Comparison of ENCODE assay signal across 29 cellular contexts in genomic region chr6:35713426-35713825, GRCh38. TPM values are rescaled to one million over a fixed set of nuclear protein-coding genes. Genes with fewer than 3 reads are reported as not detected.
A peak's percentile ranks its signal among the peaks of the same experiment; 100 is the strongest.
DNase-seq lines count a peak whose midpoint lies in the region; ATAC-seq and TF ChIP-seq lines count a peak whose summit lies in the region.
"Had no signal": no experiment of that assay in that cellular context is flagged by ENCODE, and none has a peak within 500 bp of the region (broad histone marks: within the 10 kb centered on the region; RNA-seq: fewer than 3 reads in every experiment).

No MANE protein-coding gene starts in this region.

- H3K27ac ChIP-seq in KOPT-K1 (ENCODE audit: low read depth, low read length, poor library complexity, severe bottlenecking): peak overlapping the region; percentile 42
- no peak overlapping the region for H3K27ac ChIP-seq in suprapubic skin
- H3K27ac ChIP-seq: A549, brain microvascular endothelial cell, gastroesophageal sphincter, ovary had no signal

- peaks cover 13% of the 10 kb centered on the region for H3K4me1 ChIP-seq in suprapubic skin
- H3K4me1 ChIP-seq: A549 had no signal

- no peak for ATAC-seq in activated CD8-positive, alpha-beta T cell treated with anti-CD3 and anti-CD28 coated beads for 36 hours
- ATAC-seq in activated CD8-positive, alpha-beta T cell treated with anti-CD3 and anti-CD28 coated beads, Interleukin-2, amount 10 ng/mL, durations not matched to agents 7 days and 5 days: no peak
- no peak for ATAC-seq in HG03280 (IDR thresholded peaks at IDR 0.05; ENCODE audit: unreplicated experiment)
- ATAC-seq: A549; gastroesophageal sphincter; HCT116; left cardiac atrium; stimulated activated naive B cell treated with anti-CD40 and anti-IgM and Interleukin-4, amounts not matched to agents 10 μg/mL and 1 μg/mL and 100 μg/mL, for 72 hours had no signal

- 70% methylated on average over 3 of the region's 3 CpGs for WGBS in suprapubic skin

- H3K27me3 Mint-ChIP-seq in activated CD8-positive, alpha-beta T cell treated with anti-CD3 and anti-CD28 coated beads for 36 hours: no peaks in the 10 kb centered on the region
- no peaks in the 10 kb centered on the region for H3K27me3 Mint-ChIP-seq in activated CD8-positive, alpha-beta T cell treated with anti-CD3 and anti-CD28 coated beads, Interleukin-2, amount 10 ng/mL, durations not matched to agents 7 days and 5 days (ENCODE audit: low read depth)
- H3K27me3 Mint-ChIP-seq in dendritic cell treated with granulocyte-macrophage colony-stimulating factor and Interleukin-4, amounts not matched to agents 40 ng/mL and 50 ng/mL, for 4 days: peaks cover 19% of the 10 kb centered on the region
- H3K27me3 Mint-ChIP-seq: activated CD4-positive, alpha-beta T cell treated with anti-CD3 and anti-CD28 coated beads, Interleukin-2, amount 10 ng/mL, durations not matched to agents 7 days and 5 days; CD4-positive, alpha-beta memory T cell; stimulated activated naive B cell treated with anti-CD40 and anti-IgM and Interleukin-4, amounts not matched to agents 10 μg/mL and 1 μg/mL and 100 μg/mL, for 72 hours had no signal

- TF ChIP-seq POLR2A in suprapubic skin (IDR thresholded peaks at IDR 0.05): no peak

- TF ChIP-seq EP300 in suprapubic skin (IDR thresholded peaks at IDR 0.05): no peak

- peaks cover 45% of the 10 kb centered on the region for H3K4me1 Mint-ChIP-seq in activated CD8-positive, alpha-beta T cell treated with anti-CD3 and anti-CD28 coated beads for 36 hours (ENCODE audit: low read depth)
- H3K4me1 Mint-ChIP-seq in activated CD8-positive, alpha-beta T cell treated with anti-CD3 and anti-CD28 coated beads, Interleukin-2, amount 10 ng/mL, durations not matched to agents 7 days and 5 days (ENCODE audit: low read depth): peaks cover 46% of the 10 kb centered on the region
- H3K4me1 Mint-ChIP-seq in dendritic cell treated with granulocyte-macrophage colony-stimulating factor and Interleukin-4, amounts not matched to agents 40 ng/mL and 50 ng/mL, for 4 days (ENCODE audit: low read depth): peaks cover 59% of the 10 kb centered on the region

- no peaks in the 10 kb centered on the region for H3K27me3 ChIP-seq in suprapubic skin
- H3K27me3 ChIP-seq: brain microvascular endothelial cell, gastroesophageal sphincter, ovary had no signal

- no peaks in the 10 kb centered on the region for H3K36me3 ChIP-seq in KOPT-K1 (ENCODE audit: insufficient read depth, low read length)
- H3K36me3 ChIP-seq in suprapubic skin: no peaks in the 10 kb centered on the region
- H3K36me3 ChIP-seq: brain microvascular endothelial cell, gastroesophageal sphincter, ovary had no signal

- intact Hi-C loops in activated CD8-positive, alpha-beta T cell treated with anti-CD3 and anti-CD28 coated beads for 36 hours (cut with micrococcal nuclease): no loop called here
- intact Hi-C loops in dendritic cell treated with granulocyte-macrophage colony-stimulating factor and Interleukin-4, amounts not matched to agents 40 ng/mL and 50 ng/mL, for 4 days (cut with micrococcal nuclease): no loop called here

- no peak overlapping the region for H3K4me3 ChIP-seq in suprapubic skin
- H3K4me3 ChIP-seq: A549, gastroesophageal sphincter, ovary had no signal

- POLR2A ChIA-PET in activated CD8-positive, alpha-beta T cell treated with anti-CD3 and anti-CD28 coated beads for 36 hours (lab: Charles Lee): interaction anchor here (0.6 to 11.0 kb wide), 2 partner anchors 9 to 15 kb away, joined by 4 to 95 read pairs; no protein-coding TSS in a partner anchor
- POLR2A ChIA-PET in activated CD8-positive, alpha-beta T cell treated with anti-CD3 and anti-CD28 coated beads, Interleukin-2, amount 10 ng/mL, durations not matched to agents 7 days and 5 days (lab: Charles Lee): interaction anchor here (0.7 to 0.8 kb wide), 2 partner anchors 12 to 19 kb away, joined by 3 read pairs; no protein-coding TSS in a partner anchor

- H3K9me3 ChIP-seq in KOPT-K1 (ENCODE audit: insufficient read depth, low read length, poor library complexity, severe bottlenecking) (no peaks in the 10 kb centered on the region), suprapubic skin (no peaks in the 10 kb centered on the region)
- H3K9me3 ChIP-seq: A549, gastroesophageal sphincter, ovary had no signal

- no peak overlapping the region for H3K4me3 Mint-ChIP-seq in activated CD8-positive, alpha-beta T cell treated with anti-CD3 and anti-CD28 coated beads for 36 hours
- no peak overlapping the region for H3K4me3 Mint-ChIP-seq in activated CD8-positive, alpha-beta T cell treated with anti-CD3 and anti-CD28 coated beads, Interleukin-2, amount 10 ng/mL, durations not matched to agents 7 days and 5 days
- H3K4me3 Mint-ChIP-seq in dendritic cell treated with granulocyte-macrophage colony-stimulating factor and Interleukin-4, amounts not matched to agents 40 ng/mL and 50 ng/mL, for 4 days: no peak overlapping the region
- H3K4me3 Mint-ChIP-seq: activated CD4-positive, alpha-beta T cell treated with anti-CD3 and anti-CD28 coated beads, Interleukin-2, amount 10 ng/mL, durations not matched to agents 7 days and 5 days; activated T-helper 1 cell treated with anti-CD3 and anti-CD28 coated beads, Interleukin-12 subunit alpha, Interleukin-12 subunit beta, Interleukin-2, Interleukin-4 antibody, amounts not matched to agents 30 ng/mL and 10 ng/mL and 1 ng/mL, durations not matched to agents 14 hours and 24 hours and 36 hours; stimulated activated naive B cell treated with anti-CD40 and anti-IgM and Interleukin-4, amounts not matched to agents 10 μg/mL and 1 μg/mL and 100 μg/mL, for 72 hours had no signal

- CTCF ChIA-PET in activated CD8-positive, alpha-beta T cell treated with anti-CD3 and anti-CD28 coated beads for 36 hours (lab: Charles Lee): interaction anchor here (0.6 to 1.6 kb wide), 5 partner anchors 12 to 191 kb away, joined by 3 to 4 read pairs (median 4); partner anchors contain the start of gene ARMC12
- CTCF ChIA-PET in activated CD8-positive, alpha-beta T cell treated with anti-CD3 and anti-CD28 coated beads, Interleukin-2, amount 10 ng/mL, durations not matched to agents 7 days and 5 days (lab: Charles Lee): interaction anchor here (0.9 to 1.9 kb wide), 4 partner anchors 14 to 35 kb away, joined by 3 to 7 read pairs (median 3); partner anchors contain the start of gene ARMC12

- no peak for DNase-seq in activated CD8-positive, alpha-beta T cell treated with anti-CD3 and anti-CD28 coated beads for 36 hours
- no peak for DNase-seq in activated CD8-positive, alpha-beta T cell treated with anti-CD3 and anti-CD28 coated beads, Interleukin-2, amount 10 ng/mL, durations not matched to agents 7 days and 5 days
- DNase-seq in suprapubic skin (ENCODE audit: low spot score in 2 of 2): peak; percentile 22 to 23
- DNase-seq in NCI-H526 treated with DMSO at 0.1 percent for 48 hours (lab: John Stamatoyannopoulos, UW): no peak
- DNase-seq in SKM-1 treated with dmso at 0.1 percent for 144 hours (lab: John Stamatoyannopoulos, UW; ENCODE audit: unreplicated experiment): no peak
- DNase-seq: activated CD4-positive, alpha-beta T cell treated with anti-CD3 and anti-CD28 coated beads, Interleukin-2, amount 10 ng/mL, durations not matched to agents 7 days and 5 days; activated naive CD4-positive, alpha-beta T cell treated with anti-CD3 and anti-CD28 coated beads, Interleukin-2, amount 50 U/mL, for 16 hours; AML-193; amygdala; brain microvascular endothelial cell; CD4-positive, alpha-beta memory T cell; hippocampal formation; left cardiac atrium; mammary epithelial cell; NCI-H146; NCI-H748 treated with DMSO at 0.1 percent for 48 hours; stimulated activated naive B cell treated with anti-CD40 and anti-IgM and Interleukin-4, amounts not matched to agents 10 μg/mL and 1 μg/mL and 100 μg/mL, for 72 hours; substantia nigra; SW 1271; T-helper 9 cell had no signal

- peak overlapping the region; percentile 27 for H3K27ac Mint-ChIP-seq in activated CD8-positive, alpha-beta T cell treated with anti-CD3 and anti-CD28 coated beads for 36 hours
- H3K27ac Mint-ChIP-seq in activated CD8-positive, alpha-beta T cell treated with anti-CD3 and anti-CD28 coated beads, Interleukin-2, amount 10 ng/mL, durations not matched to agents 7 days and 5 days: no peak overlapping the region
- H3K27ac Mint-ChIP-seq in dendritic cell treated with granulocyte-macrophage colony-stimulating factor and Interleukin-4, amounts not matched to agents 40 ng/mL and 50 ng/mL, for 4 days: peak overlapping the region; percentile 39
- H3K27ac Mint-ChIP-seq: activated CD4-positive, alpha-beta T cell treated with anti-CD3 and anti-CD28 coated beads, Interleukin-2, amount 10 ng/mL, durations not matched to agents 7 days and 5 days; activated T-helper 1 cell treated with anti-CD3 and anti-CD28 coated beads, Interleukin-12 subunit alpha, Interleukin-12 subunit beta, Interleukin-2, Interleukin-4 antibody, amounts not matched to agents 30 ng/mL and 10 ng/mL and 1 ng/mL, durations not matched to agents 14 hours and 24 hours and 36 hours; stimulated activated naive B cell treated with anti-CD40 and anti-IgM and Interleukin-4, amounts not matched to agents 10 μg/mL and 1 μg/mL and 100 μg/mL, for 72 hours had no signal

- peaks cover 3% of the 10 kb centered on the region for H3K36me3 Mint-ChIP-seq in activated CD8-positive, alpha-beta T cell treated with anti-CD3 and anti-CD28 coated beads for 36 hours (ENCODE audit: low read depth)
- no peaks in the 10 kb centered on the region for H3K36me3 Mint-ChIP-seq in activated CD8-positive, alpha-beta T cell treated with anti-CD3 and anti-CD28 coated beads, Interleukin-2, amount 10 ng/mL, durations not matched to agents 7 days and 5 days (ENCODE audit: low read depth)
- H3K36me3 Mint-ChIP-seq in dendritic cell treated with granulocyte-macrophage colony-stimulating factor and Interleukin-4, amounts not matched to agents 40 ng/mL and 50 ng/mL, for 4 days (ENCODE audit: low read depth): no peaks in the 10 kb centered on the region
- H3K36me3 Mint-ChIP-seq: CD4-positive, alpha-beta memory T cell; stimulated activated naive B cell treated with anti-CD40 and anti-IgM and Interleukin-4, amounts not matched to agents 10 μg/mL and 1 μg/mL and 100 μg/mL, for 72 hours had no signal

- peaks cover 5% of the 10 kb centered on the region for H3K9me3 Mint-ChIP-seq in activated CD8-positive, alpha-beta T cell treated with anti-CD3 and anti-CD28 coated beads for 36 hours
- H3K9me3 Mint-ChIP-seq in activated CD8-positive, alpha-beta T cell treated with anti-CD3 and anti-CD28 coated beads, Interleukin-2, amount 10 ng/mL, durations not matched to agents 7 days and 5 days (ENCODE audit: insufficient read depth): no peaks in the 10 kb centered on the region
- no peaks in the 10 kb centered on the region for H3K9me3 Mint-ChIP-seq in dendritic cell treated with granulocyte-macrophage colony-stimulating factor and Interleukin-4, amounts not matched to agents 40 ng/mL and 50 ng/mL, for 4 days

- no peak for TF ChIP-seq CTCF in activated CD8-positive, alpha-beta T cell treated with anti-CD3 and anti-CD28 coated beads for 36 hours (IDR thresholded peaks at IDR 0.05)
- TF ChIP-seq CTCF in suprapubic skin (IDR thresholded peaks at IDR 0.05): no peak

RNA-seq across cellular contexts. Expression of gene ARMC12, which starts 23.4 kb away (rescaled TPM):
- total RNA-seq in activated CD8-positive, alpha-beta T cell treated with anti-CD3 and anti-CD28 coated beads for 36 hours: 1 to 10 TPM; 1.0 to 1.1 TPM
- total RNA-seq in activated CD8-positive, alpha-beta T cell treated with anti-CD3 and anti-CD28 coated beads, Interleukin-2, amount 10 ng/mL, durations not matched to agents 7 days and 5 days: under 1 TPM; 0.37 to 0.45 TPM
- total RNA-seq in suprapubic skin: 1 to 10 TPM in 1 of 4 donors, under 1 TPM in 2, not detected in 1; 0.53 to 1.2 (median 0.55) TPM
- total RNA-seq: urinary bladder had no signal

RNA-seq across cellular contexts. Expression of gene FKBP5, which starts 24.7 kb away (rescaled TPM):
- 10 to 100 TPM; 90.6 to 93.4 TPM for total RNA-seq in activated CD8-positive, alpha-beta T cell treated with anti-CD3 and anti-CD28 coated beads for 36 hours
- 10 to 100 TPM; 78.7 to 79.5 TPM for total RNA-seq in activated CD8-positive, alpha-beta T cell treated with anti-CD3 and anti-CD28 coated beads, Interleukin-2, amount 10 ng/mL, durations not matched to agents 7 days and 5 days
- total RNA-seq in suprapubic skin: 100 to 1,000 TPM; 198 to 321 (median 244) TPM

Comparison
In these comparisons a context has a peak if more than half of its experiments do, and no peak if none do; other contexts are left out.
1. DNase-seq: peak in suprapubic skin (2 of 2); none in activated CD8-positive, alpha-beta T cell treated with anti-CD3 and anti-CD28 coated beads for 36 hours (single experiment), activated CD8-positive, alpha-beta T cell treated with anti-CD3 and anti-CD28 coated beads, Interleukin-2, amount 10 ng/mL, durations not matched to agents 7 days and 5 days (single experiment), NCI-H526 treated with DMSO at 0.1 percent for 48 hours (single experiment) and SKM-1 treated with dmso at 0.1 percent for 144 hours (single experiment).